Comparison of ENCODE assay signal across 22 cellular contexts in the genomic region with DNA sequence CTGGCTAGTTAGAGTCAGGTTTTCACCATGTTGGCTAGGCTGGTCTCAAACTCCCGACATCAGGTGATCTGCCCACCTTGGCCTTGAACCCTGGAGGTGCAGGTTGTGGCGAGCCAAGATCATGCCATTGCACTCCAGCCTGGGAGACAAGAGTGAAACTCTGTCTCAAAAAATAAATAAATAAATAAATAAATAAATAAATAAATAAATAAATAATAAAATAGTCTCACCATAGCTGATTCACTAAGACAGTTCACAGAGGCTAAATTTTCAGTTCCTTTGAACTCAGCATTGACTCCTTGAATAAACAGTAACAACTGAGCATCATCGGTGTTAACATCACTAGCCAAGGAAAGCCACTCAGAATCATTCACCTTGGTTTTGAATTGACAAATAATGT. TPM values are rescaled to one million over a fixed set of nuclear protein-coding genes. Genes with fewer than 3 reads are reported as not detected.
DNase-seq lines count a peak whose midpoint lies in the region; ATAC-seq, FAIRE-seq and TF ChIP-seq lines count a peak whose summit lies in the region.
"Had no signal": no experiment of that assay in that cellular context is flagged by ENCODE, and none has a peak within 500 bp of the region (broad histone marks: within the 10 kb centered on the region; RNA-seq: fewer than 3 reads in every experiment).

No MANE protein-coding gene starts in this region.

- DNase-seq in kidney = peak; percentile 27
- DNase-seq in vagina (ENCODE audit: extremely low spot score in 2 of 2) = peak; percentile 34 to 52
- no peak for DNase-seq in brain microvascular endothelial cell
- no peak for DNase-seq in NCI-H2196 (lab: John Stamatoyannopoulos, UW; ENCODE audit: unreplicated experiment)
- DNase-seq in gastrocnemius medialis = no peak
- DNase-seq: 8988T; AML-193; Caco-2; Calu3; CD4-positive, alpha-beta T cell; CD8-positive, alpha-beta T cell; DMS79 treated with DMSO at 0.1 percent for 48 hours; EL; GDM1 had no signal

- H3K9me2 ChIP-seq in DOHH2 (replicated peaks; ENCODE audit: control insufficient read depth, low read length) = no peaks in the 10 kb centered on the region

- H3K79me2 ChIP-seq in DOHH2 (ENCODE audit: control insufficient read depth, low read length) = peaks cover 64% of the 10 kb centered on the region

- H3K36me3 ChIP-seq in DOHH2 (ENCODE audit: control insufficient read depth, low read length) (peaks cover 4% of the 10 kb centered on the region; the same call in 1 of the 2 replicates), kidney (ENCODE audit: control insufficient read depth in 1 of 2, insufficient read depth in 2 of 2, low read length in 2 of 2) (no peaks in the 10 kb centered on the region), vagina (no peaks in the 10 kb centered on the region), brain microvascular endothelial cell (replicated peaks) (no peaks in the 10 kb centered on the region), gastrocnemius medialis (no peaks in the 10 kb centered on the region)
- H3K36me3 ChIP-seq: BLaER1 treated with 17β-estradiol and CSF1 and Interleukin-3, amounts not matched to agents 10 nM and 100 nM had no signal

- H3K4me3 ChIP-seq in DOHH2 (ENCODE audit: low read length) (peak overlapping the region; percentile 62), kidney (ENCODE audit: low read length in 2 of 2) (no peak overlapping the region), vagina (no peak overlapping the region), brain microvascular endothelial cell (ENCODE audit: low read depth, low read length) (no peak overlapping the region), gastrocnemius medialis (no peak overlapping the region)
- H3K4me3 ChIP-seq: BLaER1 treated with 17β-estradiol and CSF1 and Interleukin-3, amounts not matched to agents 10 nM and 100 nM; GM12878 had no signal

- TF ChIP-seq POLR2A in vagina (IDR thresholded peaks at IDR 0.05) = no peak
- no peak for TF ChIP-seq POLR2A in gastrocnemius medialis (IDR thresholded peaks at IDR 0.05)

- H3K27ac ChIP-seq in DOHH2 (ENCODE audit: low read depth, low read length) = peak overlapping the region; percentile 97
- H3K27ac ChIP-seq in kidney (ENCODE audit: low read depth in 2 of 2, low read length in 2 of 2) = no peak overlapping the region
- H3K27ac ChIP-seq in vagina = no peak overlapping the region
- no peak overlapping the region for H3K27ac ChIP-seq in brain microvascular endothelial cell
- H3K27ac ChIP-seq in gastrocnemius medialis = no peak overlapping the region
- H3K27ac ChIP-seq: BLaER1 treated with 17β-estradiol and CSF1 and Interleukin-3, amounts not matched to agents 10 nM and 100 nM; C4-2B had no signal

- H3F3A ChIP-seq in DOHH2 (ENCODE audit: control insufficient read depth, insufficient read depth) = peaks cover 33% of the 10 kb centered on the region

- H3K27me3 ChIP-seq in DOHH2 (ENCODE audit: control insufficient read depth, low read length) (no peaks in the 10 kb centered on the region), vagina (no peaks in the 10 kb centered on the region), brain microvascular endothelial cell (replicated peaks) (no peaks in the 10 kb centered on the region), gastrocnemius medialis (no peaks in the 10 kb centered on the region)
- H3K27me3 ChIP-seq: BLaER1 treated with 17β-estradiol and CSF1 and Interleukin-3, amounts not matched to agents 10 nM and 100 nM had no signal

- in situ Hi-C loops in brain microvascular endothelial cell (cut with HindIII; ENCODE audit: low pct_ligation_motif_present, low sequenced_read_pairs) (no loop called here), gastrocnemius medialis (cut with MboI; ENCODE audit: low sequenced_read_pairs in 4 of 4) (no loop called here)

- H3K9me3 ChIP-seq in DOHH2 (ENCODE audit: control insufficient read depth, insufficient read depth, low read length) = no peaks in the 10 kb centered on the region
- H3K9me3 ChIP-seq in kidney (ENCODE audit: control insufficient read depth in 1 of 2, low read length in 2 of 2) = no peaks in the 10 kb centered on the region
- H3K9me3 ChIP-seq in vagina = no peaks in the 10 kb centered on the region
- no peaks in the 10 kb centered on the region for H3K9me3 ChIP-seq in gastrocnemius medialis
- H3K9me3 ChIP-seq: Caco-2 had no signal

- no peak for ATAC-seq in gastrocnemius medialis
- ATAC-seq: CD8-positive, alpha-beta T cell; GM12878 had no signal

- no peaks in the 10 kb centered on the region for H4K20me1 ChIP-seq in DOHH2 (ENCODE audit: control insufficient read depth, insufficient read depth, low read depth, low read length)
- H4K20me1 ChIP-seq: BLaER1 treated with 17β-estradiol and CSF1 and Interleukin-3, amounts not matched to agents 10 nM and 100 nM had no signal

- peak overlapping the region; percentile 76 for H3K4me2 ChIP-seq in DOHH2 (ENCODE audit: low read length)
- H3K4me2 ChIP-seq: BLaER1 treated with 17β-estradiol and CSF1 and Interleukin-3, amounts not matched to agents 10 nM and 100 nM had no signal

- H3K4me1 ChIP-seq in DOHH2 (ENCODE audit: control insufficient read depth, low read length) = peaks cover 93% of the 10 kb centered on the region
- no peaks in the 10 kb centered on the region for H3K4me1 ChIP-seq in kidney (ENCODE audit: control insufficient read depth in 1 of 2, insufficient read depth in 1 of 2, low read depth in 1 of 2, low read length in 2 of 2)
- no peaks in the 10 kb centered on the region for H3K4me1 ChIP-seq in vagina
- H3K4me1 ChIP-seq in gastrocnemius medialis = no peaks in the 10 kb centered on the region
- H3K4me1 ChIP-seq: BLaER1 treated with 17β-estradiol and CSF1 and Interleukin-3, amounts not matched to agents 10 nM and 100 nM; Caco-2 had no signal

- intact Hi-C loops in kidney (cut with DNase I) (no loop called here), vagina (cut with DNase I) (no loop called here), gastrocnemius medialis (cut with DNase I; ENCODE audit: low total_unique reads) (no loop called here)

- H3K9ac ChIP-seq in kidney (ENCODE audit: low read length in 2 of 2) = no peak overlapping the region
- H3K9ac ChIP-seq: BLaER1 treated with 17β-estradiol and CSF1 and Interleukin-3, amounts not matched to agents 10 nM and 100 nM had no signal

- no peak for FAIRE-seq in kidney (lab: Jason Lieb, UNC)
- FAIRE-seq: A204.1, D721Med, GM12878, GM12892, GM18507 had no signal

- TF ChIP-seq CTCF in DOHH2 (IDR thresholded peaks at IDR 0.05; ENCODE audit: low read depth, low read length, poor library complexity, severe bottlenecking) = no peak
- no peak for TF ChIP-seq CTCF in kidney (IDR thresholded peaks at IDR 0.05; ENCODE audit: borderline replicate concordance, extremely low read depth, insufficient read depth)
- no peak for TF ChIP-seq CTCF in vagina (IDR thresholded peaks at IDR 0.05)
- no peak for TF ChIP-seq CTCF in brain microvascular endothelial cell (IDR thresholded peaks at IDR 0.05; ENCODE audit: low read depth, low read length, missing control alignments)
- no peak for TF ChIP-seq CTCF in gastrocnemius medialis (IDR thresholded peaks at IDR 0.05 in 4 of 5, conservative IDR thresholded peaks at IDR 0.05 in 1 of 5)

RNA-seq across cellular contexts. Expression of a gene that starts 32.7 kb away (rescaled TPM):
- total RNA-seq in kidney (9.7 TPM), vagina (23.3 TPM), gastrocnemius medialis (10 to 100 TPM in 2 of 4 donors, 1 to 10 TPM in 2; 4.4 to 35.4 (median 9.1) TPM)
- polyA plus RNA-seq in kidney (ENCODE audit: insufficient read depth, low read depth, low replicate concordance) = 1.8 TPM
- total RNA-seq: GM12878 had no signal

Comparison
In these comparisons a context has a peak if more than half of its experiments do, and no peak if none do; other contexts are left out.
1. DNase-seq: peak in kidney (single experiment) and vagina (2 of 2); none in brain microvascular endothelial cell (single experiment), NCI-H2196 (single experiment) and gastrocnemius medialis (0 of 2).